19 cellular contexts compared by ENCODE assay signal in genomic region chr9:81777514-81777913, GRCh38.
"Had no signal": no experiment of that assay in that cellular context is flagged by ENCODE, and none has a peak within 500 bp of the region (broad histone marks: within the 10 kb centered on the region; RNA-seq: fewer than 3 reads in every experiment).

No MANE protein-coding gene starts in this region.

- DNase-seq: activated CD4-positive, alpha-beta T cell treated with anti-CD3 and anti-CD28 coated beads, Interleukin-2, amount 10 ng/mL, durations not matched to agents 24 days and 14 days; activated CD4-positive, CD25-positive, alpha-beta regulatory T cell; activated CD8-positive, alpha-beta T cell treated with anti-CD3 and anti-CD28 coated beads for 36 hours; activated naive CD4-positive, alpha-beta T cell treated with anti-CD3 and anti-CD28 coated beads for 36 hours; activated T-cell treated with anti-CD3 and anti-CD28 coated beads, Interleukin-2, amount 50 U/mL, for 1 hour; effector CD8-positive, alpha-beta T cell; midbrain; SHP77 treated with DMSO at 0.1 percent for 48 hours; stimulated activated CD4-positive, alpha-beta T cell treated with anti-CD3 and anti-CD28 coated beads, Interleukin-2, amount 100 ng/mL, for 24 hours; stimulated activated naive CD8-positive, alpha-beta T cell treated with anti-CD3 and anti-CD28 coated beads, Interleukin-15, Interleukin-2, amounts not matched to agents 100 U/mL and 50 U/mL, for 24 hours; substantia nigra; T-helper 1 cell; T1000; trophoblast cell had no signal

- H3K4me3 ChIP-seq: breast epithelium, esophagus muscularis mucosa, pancreas had no signal

- ATAC-seq: activated CD8-positive, alpha-beta T cell treated with anti-CD3 and anti-CD28 coated beads for 36 hours; left lobe of liver; SK-N-SH treated with all-trans-retinoic acid at 6 μM for 48 hours; stimulated activated naive CD8-positive, alpha-beta T cell treated with anti-CD3 and anti-CD28 coated beads, Interleukin-15, Interleukin-2, amounts not matched to agents 100 U/mL and 50 U/mL, for 24 hours had no signal

- H3K27me3 ChIP-seq: breast epithelium, esophagus muscularis mucosa, pancreas had no signal

- H3K4me1 ChIP-seq: breast epithelium, pancreas had no signal

- H3K27ac ChIP-seq: breast epithelium, esophagus muscularis mucosa, pancreas had no signal

- H3K9me3 ChIP-seq: breast epithelium, esophagus muscularis mucosa, pancreas had no signal

- H3K36me3 ChIP-seq: breast epithelium, esophagus muscularis mucosa, pancreas had no signal
